ENCODE assay signal across 16 cellular contexts in genomic region chr5:98605010-98605425, GRCh38.
A peak's percentile ranks its signal among the peaks of the same experiment; 100 is the strongest.
DNase-seq lines count a peak whose midpoint lies in the region; ATAC-seq and TF ChIP-seq lines count a peak whose summit lies in the region.
"Had no signal": no experiment of that assay in that cellular context is flagged by ENCODE, and none has a peak within 500 bp of the region (broad histone marks: within the 10 kb centered on the region; RNA-seq: fewer than 3 reads in every experiment).

No MANE protein-coding gene starts in this region.

- H3K27ac ChIP-seq in foreskin keratinocyte: no peak overlapping the region
- H3K27ac ChIP-seq: dorsolateral prefrontal cortex, SK-N-MC, testis had no signal

- H3K4me3 Mint-ChIP-seq in stimulated activated effector memory CD8-positive, alpha-beta T cell treated with anti-CD3 and anti-CD28 coated beads, Interleukin-12 subunit alpha, Interleukin-12 subunit beta, amount 100 ng/mL, for 72 hours: no peak overlapping the region
- H3K4me3 Mint-ChIP-seq: B cell had no signal

- H3K4me1 ChIP-seq in foreskin keratinocyte: no peaks in the 10 kb centered on the region
- H3K4me1 ChIP-seq: testis had no signal

- H3K27ac Mint-ChIP-seq in stimulated activated effector memory CD8-positive, alpha-beta T cell treated with anti-CD3 and anti-CD28 coated beads, Interleukin-12 subunit alpha, Interleukin-12 subunit beta, amount 100 ng/mL, for 72 hours: no peak overlapping the region
- H3K27ac Mint-ChIP-seq: B cell had no signal

- no peak for TF ChIP-seq CTCF in foreskin keratinocyte (conservative IDR thresholded peaks at IDR 0.05)

- H3K27me3 ChIP-seq in foreskin keratinocyte: no peaks in the 10 kb centered on the region
- H3K27me3 ChIP-seq: dorsolateral prefrontal cortex, testis had no signal

- H3K36me3 Mint-ChIP-seq in stimulated activated effector memory CD8-positive, alpha-beta T cell treated with anti-CD3 and anti-CD28 coated beads, Interleukin-12 subunit alpha, Interleukin-12 subunit beta, amount 100 ng/mL, for 72 hours: no peaks in the 10 kb centered on the region

- no peaks in the 10 kb centered on the region for H3K4me1 Mint-ChIP-seq in stimulated activated effector memory CD8-positive, alpha-beta T cell treated with anti-CD3 and anti-CD28 coated beads, Interleukin-12 subunit alpha, Interleukin-12 subunit beta, amount 100 ng/mL, for 72 hours
- H3K4me1 Mint-ChIP-seq: B cell had no signal

- H3K9me3 Mint-ChIP-seq in stimulated activated effector memory CD8-positive, alpha-beta T cell treated with anti-CD3 and anti-CD28 coated beads, Interleukin-12 subunit alpha, Interleukin-12 subunit beta, amount 100 ng/mL, for 72 hours: peaks cover 5% of the 10 kb centered on the region

- DNase-seq in SHP77 (lab: John Stamatoyannopoulos, UW) (peak; percentile 17 to 19), foreskin keratinocyte (no peak), renal cortical epithelial cell (ENCODE audit: low read depth) (peak; percentile 7), NCI-H187 (lab: John Stamatoyannopoulos, UW) (no peak)
- no peak for DNase-seq in activated CD4-positive, CD25-positive, alpha-beta regulatory T cell treated with anti-CD3 and anti-CD28 coated beads, Interleukin-2, amount 50 U/mL, for 72 hours
- no peak for DNase-seq in stimulated activated effector memory CD8-positive, alpha-beta T cell treated with anti-CD3 and anti-CD28 coated beads, Interleukin-12 subunit alpha, Interleukin-12 subunit beta, amount 100 ng/mL, for 72 hours (ENCODE audit: low spot score in 2 of 2)
- DNase-seq: activated effector memory CD4-positive, alpha-beta T cell treated with anti-CD3 and anti-CD28 coated beads, Interleukin-2, amount 50 U/mL, for 16 hours; aorta; dorsolateral prefrontal cortex; NCI-H2171 treated with DMSO at 0.1 percent for 48 hours; posterior cingulate gyrus; testis had no signal

- peak; percentile 36 for ATAC-seq in HG03342 (IDR thresholded peaks at IDR 0.05; ENCODE audit: unreplicated experiment)
- ATAC-seq in foreskin keratinocyte: peak; percentile 35
- ATAC-seq in stimulated activated effector memory CD8-positive, alpha-beta T cell treated with anti-CD3 and anti-CD28 coated beads, Interleukin-12 subunit alpha, Interleukin-12 subunit beta, amount 100 ng/mL, for 72 hours: no peak
- ATAC-seq: HCT116 had no signal

Comparison
In these comparisons a context has a peak if more than half of its experiments do, and no peak if none do; other contexts are left out.
1. DNase-seq: peak in SHP77 (2 of 2) and renal cortical epithelial cell (single experiment); none in foreskin keratinocyte (0 of 2), NCI-H187 (0 of 2), activated CD4-positive, CD25-positive, alpha-beta regulatory T cell treated with anti-CD3 and anti-CD28 coated beads, Interleukin-2, amount 50 U/mL, for 72 hours (single experiment) and stimulated activated effector memory CD8-positive, alpha-beta T cell treated with anti-CD3 and anti-CD28 coated beads, Interleukin-12 subunit alpha, Interleukin-12 subunit beta, amount 100 ng/mL, for 72 hours (0 of 2).